Comparison of ENCODE assay signal across 20 cellular contexts in genomic region chr2:218927411-218927810, GRCh38. TPM values are rescaled to one million over a fixed set of nuclear protein-coding genes. Genes with fewer than 3 reads are reported as not detected.
DNase-seq lines count a peak whose midpoint lies in the region; ATAC-seq and TF ChIP-seq lines count a peak whose summit lies in the region.
"Had no signal": no experiment of that assay in that cellular context is flagged by ENCODE, and none has a peak within 500 bp of the region (broad histone marks: within the 10 kb centered on the region; RNA-seq: fewer than 3 reads in every experiment).

No MANE protein-coding gene starts in this region.

- H3K36me3 ChIP-seq in osteoblast (ENCODE audit: insufficient read depth, low read length), result no peaks in the 10 kb centered on the region

- H3K27me3 ChIP-seq in osteoblast (ENCODE audit: insufficient read depth, low read length), result peaks cover 9% of the 10 kb centered on the region

- POLR2A ChIA-PET in MCF 10A (lab: Yijun Ruan, JAX), result interaction anchor here (0.7 kb wide), 1 partner anchor 19 kb away, joined by 3 read pairs; no protein-coding TSS in a partner anchor

- H3K27me3 Mint-ChIP-seq in MCF 10A (ENCODE audit: insufficient read depth, unreplicated experiment), result peaks cover 52% of the 10 kb centered on the region
- peaks cover 10% of the 10 kb centered on the region for H3K27me3 Mint-ChIP-seq in progenitor cell of endocrine pancreas

- intact Hi-C loops in MCF 10A (cut with micrococcal nuclease), result no loop called here

- H2AFZ ChIP-seq in osteoblast (ENCODE audit: low read length), result no peak overlapping the region

- H3K36me3 Mint-ChIP-seq in MCF 10A (ENCODE audit: insufficient read depth, unreplicated experiment) (peaks cover 7% of the 10 kb centered on the region), progenitor cell of endocrine pancreas (ENCODE audit: insufficient read depth) (peaks cover 8% of the 10 kb centered on the region)

- H3K79me2 ChIP-seq in osteoblast (ENCODE audit: insufficient read depth, low read length), result no peaks in the 10 kb centered on the region

- no peaks in the 10 kb centered on the region for H4K20me1 ChIP-seq in osteoblast (ENCODE audit: insufficient read depth, low read length)

- H3K4me3 Mint-ChIP-seq in MCF 10A (ENCODE audit: unreplicated experiment), result no peak overlapping the region
- no peak overlapping the region for H3K4me3 Mint-ChIP-seq in progenitor cell of endocrine pancreas (ENCODE audit: low read depth)
- H3K4me3 Mint-ChIP-seq: CD8-positive, alpha-beta memory T cell had no signal

- H3K27ac Mint-ChIP-seq in MCF 10A (ENCODE audit: low read depth, unreplicated experiment) (no peak overlapping the region), progenitor cell of endocrine pancreas (no peak overlapping the region)

- in situ Hi-C loops in T47D (cut with HindIII; ENCODE audit: low pct_unique_long_range_greater_than_20kb, low sequenced_read_pairs), result no loop called here

- no peaks in the 10 kb centered on the region for H3K9me3 Mint-ChIP-seq in MCF 10A (ENCODE audit: unreplicated experiment)
- H3K9me3 Mint-ChIP-seq in progenitor cell of endocrine pancreas (ENCODE audit: low read depth), result peaks cover 14% of the 10 kb centered on the region

- no peaks in the 10 kb centered on the region for H3K4me1 ChIP-seq in osteoblast (ENCODE audit: insufficient read depth, low read length)

- H3K4me2 ChIP-seq in osteoblast (ENCODE audit: insufficient read depth, low read length), result no peak overlapping the region

- H3K27ac ChIP-seq in osteoblast (ENCODE audit: low read depth, low read length), result no peak overlapping the region

- CTCF ChIA-PET in MCF 10A (lab: Yijun Ruan, JAX), result interaction anchor here (0.7 kb wide), 1 partner anchor 230 kb away, joined by 3 read pairs; no protein-coding TSS in a partner anchor

- no peak for ATAC-seq in GM21423 (IDR thresholded peaks at IDR 0.05; ENCODE audit: unreplicated experiment)
- ATAC-seq: HCT116, SK-N-SH treated with all-trans-retinoic acid at 6 μM for 48 hours had no signal

- DNase-seq in T47D (ENCODE audit: low read depth in 1 of 2, low spot score in 1 of 2) (peak; percentile 3 to 14), MCF 10A (ENCODE audit: unreplicated experiment) (no peak), NCI-H146 (lab: John Stamatoyannopoulos, UW) (peak; percentile 79), NCI-H774 (lab: John Stamatoyannopoulos, UW) (peak; percentile 27), osteoblast (ENCODE audit: insufficient read length, low spot score, missing footprints) (peak; percentile 35), progenitor cell of endocrine pancreas (ENCODE audit: low spot score, unreplicated experiment) (no peak)
- DNase-seq: ACHN; C1 segment of cervical spinal cord; CD8-positive, alpha-beta memory T cell; EL; GOT3; NCI-H446 treated with DMSO at 0.1 percent for 48 hours; RPMI8226; SHP77 treated with DMSO at 0.1 percent for 48 hours; T-helper 1 cell; T-helper 9 cell had no signal

- H3K4me1 Mint-ChIP-seq in MCF 10A (ENCODE audit: insufficient read depth, unreplicated experiment) (no peaks in the 10 kb centered on the region), progenitor cell of endocrine pancreas (ENCODE audit: low read depth) (peaks cover 3% of the 10 kb centered on the region)
- H3K4me1 Mint-ChIP-seq: CD8-positive, alpha-beta memory T cell had no signal

- no TSS peak for BruUV-seq in MCF 10A (replicated peaks; lab: Mats Ljungman, UMichigan)

- no peak overlapping the region for H3K4me3 ChIP-seq in osteoblast (ENCODE audit: insufficient read depth, low read length)

- no peaks in the 10 kb centered on the region for H3K9me3 ChIP-seq in osteoblast (ENCODE audit: low read depth, low read length)

- TF ChIP-seq CTCF in MCF 10A (IDR thresholded peaks at IDR 0.05; ENCODE audit: unreplicated experiment) (no peak), osteoblast (IDR thresholded peaks at IDR 0.05; ENCODE audit: extremely low read depth, low read depth, low read length) (no peak), progenitor cell of endocrine pancreas (IDR thresholded peaks at IDR 0.05; ENCODE audit: unreplicated experiment) (no peak)

RNA-seq across cellular contexts. Expression of gene CDK5R2, which starts 32.1 kb away (rescaled TPM):
- total RNA-seq in MCF 10A (2022) (not detected in 2 replicates), osteoblast (not detected in 2 replicates), progenitor cell of endocrine pancreas (5.1 and 6.2 TPM in 2 replicates)
- total RNA-seq: CD8-positive, alpha-beta memory T cell had no signal

RNA-seq across cellular contexts. Expression of gene WNT10A, which starts 46.8 kb away (rescaled TPM):
- total RNA-seq in MCF 10A (2022) (0.44 TPM in 1 of 2 replicates, not detected in the other), osteoblast (not detected in 2 replicates), progenitor cell of endocrine pancreas (not detected in 2 replicates)

RNA-seq across cellular contexts. Expression of gene FEV, which starts 57.6 kb away (rescaled TPM):
- total RNA-seq in MCF 10A (2022) (not detected in 2 replicates), osteoblast (not detected in 2 replicates), progenitor cell of endocrine pancreas (13.5 and 15.6 TPM in 2 replicates)
- total RNA-seq: CD8-positive, alpha-beta memory T cell; LHCN-M2 had no signal

Comparison
In these comparisons a context has a peak if more than half of its experiments do, and no peak if none do; other contexts are left out.
1. DNase-seq: peak in T47D (2 of 2), NCI-H146 (single experiment), NCI-H774 (single experiment) and osteoblast (single experiment); none in MCF 10A (single experiment) and progenitor cell of endocrine pancreas (single experiment).
2. RNA of gene FEV, which starts 57.6 kb away (total RNA-seq): 13.5 to 15.6 TPM in progenitor cell of endocrine pancreas; not detected in MCF 10A and not detected in osteoblast; every median in the first group is over 10 times any median in the second.